ENCODE assay signal across 1 cellular context in genomic region chr12:131346578-131347344, GRCh38.
TF ChIP-seq lines count a peak whose summit lies in the region.

No MANE protein-coding gene starts in this region.

TF ChIP-seq in WTC11, 78 proteins besides CTCF, POLR2A, EP300 and RAD21 (continued from another document):
- no peak for TF ChIP-seq AFF4 (CRISPR knock-in tag; IDR thresholded peaks at IDR 0.05; ENCODE audit: borderline replicate concordance)
- no peak for TF ChIP-seq ESRRA (CRISPR knock-in tag; IDR thresholded peaks at IDR 0.05; ENCODE audit: borderline replicate concordance)
- no peak for TF ChIP-seq USF1 (CRISPR knock-in tag; IDR thresholded peaks at IDR 0.05)
- no peak for TF ChIP-seq JUN (CRISPR knock-in tag; IDR thresholded peaks at IDR 0.05)
- no peak for TF ChIP-seq TP53 (CRISPR knock-in tag; IDR thresholded peaks at IDR 0.05)
- no peak for TF ChIP-seq ZNF423 (CRISPR knock-in tag; IDR thresholded peaks at IDR 0.05)
- TF ChIP-seq CBFB (CRISPR knock-in tag; IDR thresholded peaks at IDR 0.05; ENCODE audit: low read depth): no peak
- TF ChIP-seq RELA (CRISPR knock-in tag; IDR thresholded peaks at IDR 0.05; ENCODE audit: borderline replicate concordance): no peak
- no peak for TF ChIP-seq SP1 (CRISPR knock-in tag; conservative IDR thresholded peaks at IDR 0.05)
- TF ChIP-seq ZBTB43 (CRISPR knock-in tag; IDR thresholded peaks at IDR 0.05): no peak
- no peak for TF ChIP-seq PREB (CRISPR knock-in tag; IDR thresholded peaks at IDR 0.05; ENCODE audit: borderline replicate concordance)
